14 cellular contexts compared by ENCODE assay signal in genomic region chrX:102808336-102808735, GRCh38.
"Had no signal": no experiment of that assay in that cellular context is flagged by ENCODE, and none has a peak within 500 bp of the region (broad histone marks: within the 10 kb centered on the region; RNA-seq: fewer than 3 reads in every experiment).

No MANE protein-coding gene starts in this region.

- H3K4me3 ChIP-seq: coronary artery, ovary had no signal

- DNase-seq: activated CD4-positive, alpha-beta T cell treated with anti-CD3 and anti-CD28 coated beads for 1 hour; activated CD4-positive, alpha-beta T cell treated with anti-CD3 and anti-CD28 coated beads, Interleukin-2, amount 50 U/mL, for 48 hours; activated naive CD4-positive, alpha-beta T cell; activated T-cell treated with anti-CD3 and anti-CD28 coated beads, Interleukin-2, amount 50 U/mL, for 72 hours; effector CD8-positive, alpha-beta T cell; head of caudate nucleus; ovary; stimulated activated CD4-positive, alpha-beta T cell treated with anti-CD3 and anti-CD28 coated beads, Interleukin-4, amount 100 ng/mL, for 1 hour; stimulated activated CD8-positive, alpha-beta memory T cell treated with anti-CD3 and anti-CD28 coated beads, Interleukin-4, amount 100 ng/mL, for 48 hours; stimulated activated naive CD8-positive, alpha-beta T cell treated with anti-CD3 and anti-CD28 coated beads, Interleukin-15, Interleukin-2, amounts not matched to agents 100 U/mL and 50 U/mL, for 24 hours; SW 1271 had no signal

- ATAC-seq: activated T-cell treated with anti-CD3 and anti-CD28 coated beads, Interleukin-2, amount 50 U/mL, for 72 hours; left lobe of liver; stimulated activated naive CD8-positive, alpha-beta T cell treated with anti-CD3 and anti-CD28 coated beads, Interleukin-15, Interleukin-2, amounts not matched to agents 100 U/mL and 50 U/mL, for 24 hours had no signal

- H3K27me3 ChIP-seq: ovary had no signal

- H3K9me3 ChIP-seq: ovary had no signal

- H3K36me3 ChIP-seq: ovary had no signal

- H3K27ac ChIP-seq: coronary artery, epithelial cell of prostate, ovary had no signal
